8 cellular contexts compared by ENCODE assay signal in the genomic region with DNA sequence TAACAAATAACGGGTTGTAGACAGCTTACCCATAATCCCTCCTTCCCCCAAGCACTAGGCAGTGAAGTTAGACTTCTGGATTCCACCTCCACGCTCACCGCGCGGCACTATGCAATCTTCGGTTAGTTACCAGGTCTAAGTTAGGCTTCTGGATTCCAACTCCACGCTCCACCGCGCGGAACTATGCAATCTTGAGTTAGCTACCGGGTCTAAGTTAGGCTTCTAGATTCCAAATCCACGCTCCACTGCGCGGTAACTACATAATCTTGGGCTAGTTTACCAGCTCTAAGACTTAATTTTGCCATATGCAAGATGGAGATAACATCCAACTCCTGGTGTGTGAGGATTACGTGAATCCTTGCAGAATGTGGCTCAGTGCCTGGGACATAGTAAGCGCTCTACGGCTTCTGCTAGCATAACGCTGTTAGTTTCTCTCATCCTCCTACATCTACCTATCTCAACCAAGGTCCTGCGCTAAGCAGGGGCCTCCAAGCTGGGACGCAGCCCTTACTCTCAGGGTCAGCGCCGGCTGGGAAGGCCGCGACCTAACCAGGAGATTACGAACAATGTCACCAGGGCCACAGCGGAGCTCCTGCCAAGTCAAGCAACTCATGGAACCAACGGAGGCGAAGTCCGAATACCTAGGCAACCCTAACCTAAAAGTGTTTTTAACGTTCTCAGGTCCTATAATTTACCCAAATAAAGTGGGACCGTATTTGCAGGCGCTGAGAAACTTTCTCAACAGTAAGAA. TPM values are rescaled to one million over a fixed set of nuclear protein-coding genes. Genes with fewer than 3 reads are reported as not detected.
A peak's percentile ranks its signal among the peaks of the same experiment; 100 is the strongest.
DNase-seq lines count a peak whose midpoint lies in the region; ATAC-seq and TF ChIP-seq lines count a peak whose summit lies in the region.

No MANE protein-coding gene starts in this region.

- POLR2A ChIA-PET in A673 (lab: Charles Lee; ENCODE audit: low non-redundant PET): interaction anchor here (0.6 to 0.7 kb wide), 4 partner anchors 10 to 896 kb away, joined by 3 read pairs; no protein-coding TSS in a partner anchor

- TF ChIP-seq POLR2A in suprapubic skin (IDR thresholded peaks at IDR 0.05): no peak

- TSS peak; percentile 90 for BruUV-seq in A673 (replicated peaks; lab: Mats Ljungman, UMichigan)

- H3K27me3 ChIP-seq in A673 (replicated peaks; ENCODE audit: insufficient read depth, low read depth, low read length, poor library complexity): no peaks in the 10 kb centered on the region
- H3K27me3 ChIP-seq in suprapubic skin: no peaks in the 10 kb centered on the region

- intact Hi-C loops in A673 (cut with micrococcal nuclease; ENCODE audit: unreplicated experiment): no loop called here

- CTCF ChIA-PET in A673 (lab: Charles Lee): interaction anchor here (0.5 to 1.1 kb wide), 3 partner anchors 10 to 333 kb away, joined by 3 to 13 read pairs (median 12); no protein-coding TSS in a partner anchor

- ATAC-seq in GM18511 (IDR thresholded peaks at IDR 0.05; ENCODE audit: unreplicated experiment) (peak; percentile 34), HG03025 (IDR thresholded peaks at IDR 0.05; ENCODE audit: low FRiP score, unreplicated experiment) (peak; percentile 40), left lobe of liver (peak; percentile 64)

- 22% methylated on average over 32 of the region's 32 CpGs for WGBS in suprapubic skin

- DNase-seq in A673 (ENCODE audit: low spot score) (peak; percentile 54), RKO (ENCODE audit: low spot score) (peak; percentile 77), cardiac fibroblast (ENCODE audit: low read depth in 2 of 2) (peak; percentile 64 to 65), left lobe of liver (ENCODE audit: low spot score) (no peak), suprapubic skin (ENCODE audit: low spot score in 2 of 2) (no peak), COLO829 (ENCODE audit: low spot score) (no peak)

- TF ChIP-seq CTCF in A673 (conservative IDR thresholded peaks at IDR 0.05; ENCODE audit: low read depth, low read length) (no peak), cardiac fibroblast (IDR thresholded peaks at IDR 0.05; ENCODE audit: low read depth, low read length) (no peak), suprapubic skin (IDR thresholded peaks at IDR 0.05) (no peak)

- H3K4me3 ChIP-seq in A673 (ENCODE audit: low read depth, low read length, poor library complexity, severe bottlenecking) (peak overlapping the region; percentile 83), cardiac fibroblast (replicated peaks in 1 of 2; ENCODE audit: low read depth in 2 of 2, low read length in 2 of 2) (peak overlapping the region; percentile 93), suprapubic skin (peak overlapping the region; percentile 89)

- H3K36me3 ChIP-seq in A673 (ENCODE audit: insufficient read depth, low read length, poor library complexity, severe bottlenecking) (peaks cover 64% of the 10 kb centered on the region), suprapubic skin (peaks cover 24% of the 10 kb centered on the region)

- peak overlapping the region; percentile 84 for H3K27ac ChIP-seq in A673 (ENCODE audit: low read depth, low read length, poor library complexity, severe bottlenecking)
- H3K27ac ChIP-seq in suprapubic skin: peak overlapping the region; percentile 97

- TF ChIP-seq EP300 in suprapubic skin (IDR thresholded peaks at IDR 0.05): no peak

- H3K4me1 ChIP-seq in A673 (ENCODE audit: insufficient read depth, low read length, poor library complexity, severe bottlenecking) (peaks cover 22% of the 10 kb centered on the region), suprapubic skin (peaks cover 31% of the 10 kb centered on the region)

- no peaks in the 10 kb centered on the region for H3K9me3 ChIP-seq in A673 (ENCODE audit: low read depth, low read length, poor library complexity, severe bottlenecking)
- H3K9me3 ChIP-seq in suprapubic skin: no peaks in the 10 kb centered on the region

RNA-seq across cellular contexts. Expression of a gene that starts 0.5 kb away (rescaled TPM):
- 1,496 and 1,613 TPM in 2 replicates for total RNA-seq in A673 (2021)
- 577 TPM for total RNA-seq in left lobe of liver
- 1,000 to 10,000 TPM in 2 of 4 donors, 100 to 1,000 TPM in 2; 623 to 1,424 (median 1,017) TPM for total RNA-seq in suprapubic skin

RNA-seq across cellular contexts. Expression of a gene that starts 38.0 kb away (rescaled TPM):
- total RNA-seq in A673 (2021) (124 TPM in 2 replicates), left lobe of liver (0.86 TPM), suprapubic skin (1 to 10 TPM; 2.7 to 8.5 (median 6.9) TPM)

Comparison
In these comparisons a context has a peak if more than half of its experiments do, and no peak if none do; other contexts are left out.
1. DNase-seq: peak in A673 (single experiment), RKO (single experiment) and cardiac fibroblast (2 of 2); none in left lobe of liver (single experiment), suprapubic skin (0 of 2) and COLO829 (single experiment).
2. RNA of a gene that starts 38.0 kb away (total RNA-seq): 124 TPM in A673; 2.7 to 8.5 TPM in suprapubic skin and 0.86 TPM in left lobe of liver (single experiment); every median in the first group is over 10 times any median in the second.
3. Peak in every context shown above with its lines, with median percentiles within 50 percentile points of each other: H3K4me3 ChIP-seq and ATAC-seq.